28 cellular contexts compared by ENCODE assay signal in the genomic region with DNA sequence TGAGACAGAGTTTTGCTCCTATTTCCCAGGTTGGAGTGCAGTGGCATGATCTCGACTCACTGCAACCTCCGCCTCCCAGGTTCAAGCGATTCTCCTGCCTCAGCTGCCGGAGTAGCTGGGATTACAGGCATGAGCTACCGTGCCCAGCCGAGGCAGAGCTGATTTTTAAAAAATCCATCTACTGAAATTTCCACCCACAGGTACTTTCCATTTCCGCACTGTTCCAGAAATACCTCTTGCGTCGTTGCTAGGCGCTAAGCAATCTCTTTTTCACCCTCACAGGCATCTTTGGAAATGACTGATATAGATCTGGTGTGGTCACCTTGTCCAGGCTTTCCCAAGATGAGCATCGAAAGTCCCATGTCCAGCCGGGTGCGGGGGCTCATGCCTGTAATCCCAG. TPM values are rescaled to one million over a fixed set of nuclear protein-coding genes. Genes with fewer than 3 reads are reported as not detected.
A peak's percentile ranks its signal among the peaks of the same experiment; 100 is the strongest.
DNase-seq lines count a peak whose midpoint lies in the region; ATAC-seq and TF ChIP-seq lines count a peak whose summit lies in the region.
"Had no signal": no experiment of that assay in that cellular context is flagged by ENCODE, and none has a peak within 500 bp of the region (broad histone marks: within the 10 kb centered on the region; RNA-seq: fewer than 3 reads in every experiment).

No MANE protein-coding gene starts in this region.

- ATAC-seq in psoas muscle (no peak), gastrocnemius medialis (no peak), heart right ventricle (no peak)
- ATAC-seq: GM12878 had no signal

- H3K27ac ChIP-seq in psoas muscle: peak overlapping the region; percentile 83
- peak overlapping the region; percentile 100 for H3K27ac ChIP-seq in gastrocnemius medialis
- H3K27ac ChIP-seq in heart right ventricle: no peak overlapping the region
- H3K27ac ChIP-seq: BLaER1 had no signal

- H3K9me3 ChIP-seq in psoas muscle: no peaks in the 10 kb centered on the region
- no peaks in the 10 kb centered on the region for H3K9me3 ChIP-seq in gastrocnemius medialis
- no peaks in the 10 kb centered on the region for H3K9me3 ChIP-seq in heart right ventricle
- H3K9me3 ChIP-seq: BE2C, BLaER1 had no signal

- H3K36me3 ChIP-seq in psoas muscle (ENCODE audit: insufficient read depth in 1 of 2, low read depth in 1 of 2) (peaks cover 0 to 9% of the 10 kb centered on the region in 2 donors), gastrocnemius medialis (peaks cover 0 to 7% of the 10 kb centered on the region in 2 donors), heart right ventricle (peaks cover 0 to 28% (median 0%) of the 10 kb centered on the region in 9 donors)
- H3K36me3 ChIP-seq: BE2C had no signal

- H3K4me1 ChIP-seq in psoas muscle (peaks cover 27% of the 10 kb centered on the region), gastrocnemius medialis (peaks cover 36 to 41% of the 10 kb centered on the region in 2 donors), heart right ventricle (peaks cover 0 to 14% (median 4%) of the 10 kb centered on the region in 9 donors)
- H3K4me1 ChIP-seq: BE2C, BLaER1 had no signal

- intact Hi-C loops in psoas muscle (cut with DNase I) (no loop called here), gastrocnemius medialis (cut with DNase I; ENCODE audit: low total_unique reads) (loop anchor here (2.0 to 5.0 kb wide), 2 partner anchors 57 to 1347 kb away; no protein-coding TSS in a partner anchor), heart right ventricle (cut with DNase I) (no loop called here), posterior vena cava (cut with DNase I) (no loop called here)

- in situ Hi-C loops in gastrocnemius medialis (cut with MboI; ENCODE audit: low sequenced_read_pairs in 4 of 4): no loop called here

- DNase-seq in inferior parietal cortex (ENCODE audit: extremely low spot score) (peak; percentile 29), psoas muscle (no peak), gastrocnemius medialis (no peak), superior temporal gyrus (ENCODE audit: extremely low spot score) (peak; percentile 35), SIG-M5 treated with dmso at 0.1 percent for 504 hours (lab: John Stamatoyannopoulos, UW; ENCODE audit: unreplicated experiment) (no peak), heart right ventricle (no peak), posterior vena cava (ENCODE audit: low spot score) (no peak)
- DNase-seq in effector CD4-positive, alpha-beta T cell: no peak
- DNase-seq: 8988T; ACHN; BE2C; C1 segment of cervical spinal cord; CD4-positive, alpha-beta memory T cell; CD4-positive, CD25-positive, alpha-beta regulatory T cell; CD8-positive, alpha-beta memory T cell; COR-L47; DMS 273 treated with DMSO at 0.1 percent for 48 hours; DMS153; DMS53; DMS79; DND-41; EL; GDM1 had no signal

- H3K4me3 ChIP-seq in psoas muscle: no peak overlapping the region
- H3K4me3 ChIP-seq in gastrocnemius medialis: no peak overlapping the region
- no peak overlapping the region for H3K4me3 ChIP-seq in heart right ventricle
- H3K4me3 ChIP-seq: BLaER1, GM12878 had no signal

- no peak for TF ChIP-seq POLR2A in gastrocnemius medialis (IDR thresholded peaks at IDR 0.05)

- H3K27me3 ChIP-seq in psoas muscle (ENCODE audit: insufficient read depth in 3 of 3, low read length in 2 of 3): no peaks in the 10 kb centered on the region
- no peaks in the 10 kb centered on the region for H3K27me3 ChIP-seq in gastrocnemius medialis
- no peaks in the 10 kb centered on the region for H3K27me3 ChIP-seq in heart right ventricle
- H3K27me3 ChIP-seq: BE2C, BLaER1 had no signal

- 62 to 81% (median 65%) methylated on average over 13 of the region's 13 CpGs for WGBS in psoas muscle, 3 donors
- 92 to 95% methylated on average over 13 of the region's 13 CpGs for WGBS in heart right ventricle, 2 donors

- TF ChIP-seq CTCF in psoas muscle (IDR thresholded peaks at IDR 0.05) (no peak), gastrocnemius medialis (IDR thresholded peaks at IDR 0.05 in 4 of 5, conservative IDR thresholded peaks at IDR 0.05 in 1 of 5) (no peak), heart right ventricle (IDR thresholded peaks at IDR 0.05) (no peak)

RNA-seq across cellular contexts. Expression of a gene that starts 9.4 kb away (rescaled TPM):
- total RNA-seq in psoas muscle (100 to 1,000 TPM; 120 to 184 (median 140) TPM), gastrocnemius medialis (100 to 1,000 TPM; 101 to 256 (median 182) TPM), heart right ventricle (10 to 100 TPM; 17.2 to 41.4 (median 30.0) TPM), posterior vena cava (1 to 10 TPM; 1.9 to 3.5 TPM)
- polyA plus RNA-seq in psoas muscle (100 to 1,000 TPM in 2 of 3 donors, 10 to 100 TPM in 1; 53.2 to 295 (median 130) TPM), heart right ventricle (10 to 100 TPM; 18.5 to 29.6 TPM)
- polyA plus RNA-seq: CD8-positive, alpha-beta memory T cell had no signal

RNA-seq across cellular contexts. Expression of a gene that starts 10.3 kb away (rescaled TPM):
- 10 to 100 TPM; 16.1 to 50.0 (median 31.6) TPM for total RNA-seq in psoas muscle
- 10 to 100 TPM; 51.9 to 76.9 (median 53.9) TPM for polyA plus RNA-seq in psoas muscle
- 10 to 100 TPM; 36.4 to 60.5 (median 49.8) TPM for total RNA-seq in gastrocnemius medialis
- 10 to 100 TPM; 32.0 to 43.2 (median 37.4) TPM for total RNA-seq in heart right ventricle
- 10 to 100 TPM; 41.8 to 68.1 TPM for polyA plus RNA-seq in heart right ventricle
- 10 to 100 TPM; 42.4 to 61.8 TPM for total RNA-seq in posterior vena cava

RNA-seq across cellular contexts. Expression of a gene that starts 42.3 kb away (rescaled TPM):
- total RNA-seq in psoas muscle (1 to 10 TPM; 4.8 to 9.6 (median 5.5) TPM), gastrocnemius medialis (10 to 100 TPM in 2 of 4 donors, 1 to 10 TPM in 2; 5.7 to 15.7 (median 9.4) TPM), heart right ventricle (1 to 10 TPM; 3.3 to 6.9 (median 4.6) TPM), posterior vena cava (1 to 10 TPM; 5.9 to 6.1 TPM)
- polyA plus RNA-seq in psoas muscle (1 to 10 TPM; 5.1 to 8.7 (median 5.2) TPM), heart right ventricle (1 to 10 TPM; 3.8 to 5.1 TPM)

RNA-seq across cellular contexts. Expression of a gene that starts 49.4 kb away (rescaled TPM):
- total RNA-seq in psoas muscle: under 1 TPM in 2 of 4 donors, not detected in 2; 0.08 to 0.13 TPM
- under 1 TPM in 2 of 3 donors, not detected in 1; 0.01 to 0.03 TPM for polyA plus RNA-seq in psoas muscle
- under 1 TPM in 3 of 4 donors, not detected in 1; 0.03 to 0.24 (median 0.10) TPM for total RNA-seq in gastrocnemius medialis
- under 1 TPM in 6 of 10 donors, not detected in 4; 0.03 to 0.16 (median 0.05) TPM for total RNA-seq in heart right ventricle
- polyA plus RNA-seq in heart right ventricle: under 1 TPM; under 0.01 to 0.01 TPM
- total RNA-seq in posterior vena cava: under 1 TPM; 0.05 TPM
- total RNA-seq: CD4-positive, alpha-beta memory T cell; CD4-positive, CD25-positive, alpha-beta regulatory T cell; CD8-positive, alpha-beta memory T cell; Daoy; G401 had no signal
- polyA plus RNA-seq: AG04450; CD4-positive, alpha-beta memory T cell; CD4-positive, CD25-positive, alpha-beta regulatory T cell; CD8-positive, alpha-beta memory T cell had no signal

Comparison
In these comparisons a context has a peak if more than half of its experiments do, and no peak if none do; other contexts are left out.
1. DNase-seq: peak in inferior parietal cortex (single experiment) and superior temporal gyrus (single experiment); none in psoas muscle (0 of 2), gastrocnemius medialis (0 of 2), SIG-M5 treated with dmso at 0.1 percent for 504 hours (single experiment), effector CD4-positive, alpha-beta T cell (single experiment), heart right ventricle (0 of 2) and posterior vena cava (single experiment).
2. H3K27ac ChIP-seq: peak in psoas muscle (single experiment) and gastrocnemius medialis (4 of 4); none in heart right ventricle (0 of 10).
3. RNA of a gene that starts 9.4 kb away (total RNA-seq): 101 to 256 TPM in gastrocnemius medialis, 120 to 184 TPM in psoas muscle and 17.2 to 41.4 TPM in heart right ventricle; 1.9 to 3.5 TPM in posterior vena cava; every median in the first group is over 4 times any median in the second.